Comparison of ENCODE assay signal across 9 cellular contexts in genomic region chr9:96021616-96022444, GRCh38.
DNase-seq lines count a peak whose midpoint lies in the region; ATAC-seq and TF ChIP-seq lines count a peak whose summit lies in the region.
"Had no signal": no experiment of that assay in that cellular context is flagged by ENCODE, and none has a peak within 500 bp of the region (broad histone marks: within the 10 kb centered on the region; RNA-seq: fewer than 3 reads in every experiment).

No MANE protein-coding gene starts in this region.

- no peak for TF ChIP-seq CTCF in right atrium auricular region (IDR thresholded peaks at IDR 0.05)

- no peaks in the 10 kb centered on the region for H3K36me3 ChIP-seq in right atrium auricular region

- peaks cover 3 to 13% of the 10 kb centered on the region in 2 donors for H3K9me3 Mint-ChIP-seq in activated naive CD4-positive, alpha-beta T cell treated with anti-CD3 and anti-CD28 coated beads, Interleukin-2, amount 50 U/mL, for 72 hours

- H3K4me1 ChIP-seq in right atrium auricular region = peaks cover 0 to 34% of the 10 kb centered on the region in 2 donors

- H3K9me3 ChIP-seq in right atrium auricular region = no peaks in the 10 kb centered on the region

- H3K27ac ChIP-seq in right atrium auricular region = peak overlapping the region; percentile 39 to 70
- H3K27ac ChIP-seq: C4-2B had no signal

- H3K36me3 Mint-ChIP-seq in activated naive CD4-positive, alpha-beta T cell treated with anti-CD3 and anti-CD28 coated beads, Interleukin-2, amount 50 U/mL, for 72 hours = peaks cover 10 to 32% of the 10 kb centered on the region in 2 donors

- peaks cover 0 to 9% of the 10 kb centered on the region in 2 donors for H3K27me3 ChIP-seq in right atrium auricular region

- H3K27ac Mint-ChIP-seq in activated naive CD4-positive, alpha-beta T cell treated with anti-CD3 and anti-CD28 coated beads, Interleukin-2, amount 50 U/mL, for 72 hours = peak overlapping the region; percentile 74 to 97

- peak in 1 of 2 donors; percentile 16 for ATAC-seq in activated naive CD4-positive, alpha-beta T cell treated with anti-CD3 and anti-CD28 coated beads, Interleukin-2, amount 50 U/mL, for 72 hours
- ATAC-seq in HG03108 (IDR thresholded peaks at IDR 0.05; ENCODE audit: unreplicated experiment) = no peak

- DNase-seq in NCI-H1092 treated with DMSO at 0.1 percent for 48 hours (lab: John Stamatoyannopoulos, UW) (peak; percentile 27), NCI-H1092 (lab: John Stamatoyannopoulos, UW) (no peak), right atrium auricular region (ENCODE audit: low spot score) (no peak), retina (peak; percentile 68), UCSD-AML1 (lab: John Stamatoyannopoulos, UW; ENCODE audit: unreplicated experiment) (no peak)
- DNase-seq in activated naive CD4-positive, alpha-beta T cell treated with anti-CD3 and anti-CD28 coated beads, Interleukin-2, amount 50 U/mL, for 72 hours (ENCODE audit: low spot score in 2 of 2) = no peak
- DNase-seq in activated CD4-positive, CD25-positive, alpha-beta regulatory T cell (lab: John Stamatoyannopoulos, UW) = no peak

- peak overlapping the region; percentile 34 to 53 for H3K4me3 ChIP-seq in right atrium auricular region

Comparison
In these comparisons a context has a peak if more than half of its experiments do, and no peak if none do; other contexts are left out.
1. DNase-seq: peak in NCI-H1092 treated with DMSO at 0.1 percent for 48 hours (single experiment) and retina (single experiment); none in NCI-H1092 (single experiment), activated naive CD4-positive, alpha-beta T cell treated with anti-CD3 and anti-CD28 coated beads, Interleukin-2, amount 50 U/mL, for 72 hours (0 of 2), right atrium auricular region (single experiment), UCSD-AML1 (single experiment) and activated CD4-positive, CD25-positive, alpha-beta regulatory T cell (0 of 4).